8 cellular contexts compared by ENCODE assay signal in the genomic region with DNA sequence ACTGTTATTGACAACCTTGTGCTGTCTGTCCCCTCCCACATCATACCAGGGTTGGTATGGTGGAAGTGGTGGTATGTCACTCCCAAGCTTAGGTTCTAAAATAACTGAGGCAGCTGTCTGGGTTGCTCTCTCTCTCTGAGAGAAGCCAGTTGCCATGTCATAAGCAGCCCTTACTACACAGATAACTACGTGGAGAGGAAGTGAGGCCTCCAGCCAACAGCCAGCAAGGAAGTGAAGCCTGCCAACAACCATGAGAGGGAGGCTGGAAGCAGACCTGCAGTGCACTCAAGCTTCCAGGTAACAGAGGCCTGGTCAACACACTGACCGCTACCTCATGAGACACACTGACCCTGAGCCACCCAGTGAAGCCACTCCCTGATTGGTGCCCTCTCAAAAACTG.
A peak's percentile ranks its signal among the peaks of the same experiment; 100 is the strongest.
DNase-seq lines count a peak whose midpoint lies in the region; ATAC-seq lines count a peak whose summit lies in the region.

No MANE protein-coding gene starts in this region.

- ATAC-seq in GM21737 (IDR thresholded peaks at IDR 0.05; ENCODE audit: unreplicated experiment): peak; percentile 82

- DNase-seq in ELR (ENCODE audit: low read depth) (peak; percentile 12), MV-4-11 (lab: John Stamatoyannopoulos, UW) (peak; percentile 79), glomerular visceral epithelial cell (ENCODE audit: extremely low spot score) (peak; percentile 24), NCI-H2107 (lab: John Stamatoyannopoulos, UW) (no peak), iPS-NIHi11 (ENCODE audit: low spot score) (no peak), dedifferentiated amniotic fluid mesenchymal stem cell (ENCODE audit: extremely low spot score) (no peak)
- no peak for DNase-seq in activated T-cell treated with anti-CD3 and anti-CD28 coated beads, Interleukin-2, amount 50 U/mL, for 48 hours

Comparison
In these comparisons a context has a peak if more than half of its experiments do, and no peak if none do; other contexts are left out.
1. DNase-seq: peak in ELR (single experiment), MV-4-11 (single experiment) and glomerular visceral epithelial cell (single experiment); none in activated T-cell treated with anti-CD3 and anti-CD28 coated beads, Interleukin-2, amount 50 U/mL, for 48 hours (0 of 2), NCI-H2107 (single experiment), iPS-NIHi11 (single experiment) and dedifferentiated amniotic fluid mesenchymal stem cell (single experiment).